Comparison of ENCODE assay signal across 8 cellular contexts in genomic region chr10:80260295-80261243, GRCh38. TPM values are rescaled to one million over a fixed set of nuclear protein-coding genes. Genes with fewer than 3 reads are reported as not detected.
DNase-seq lines count a peak whose midpoint lies in the region; ATAC-seq and TF ChIP-seq lines count a peak whose summit lies in the region.

No MANE protein-coding gene starts in this region.

- no peak for ATAC-seq in GM18870 (IDR thresholded peaks at IDR 0.05; ENCODE audit: unreplicated experiment)

- TF ChIP-seq CTCF in foreskin fibroblast (IDR thresholded peaks at IDR 0.05; ENCODE audit: low read depth, low read length) = peak; percentile 83

- H3K4me3 ChIP-seq in foreskin fibroblast (ENCODE audit: low read depth in 1 of 2, low read length in 2 of 2) = no peak overlapping the region

- DNase-seq in NCI-H1694 (lab: John Stamatoyannopoulos, UW) (peak; percentile 23), NCI-H1694 treated with DMSO at 0.1 percent for 48 hours (lab: John Stamatoyannopoulos, UW) (no peak), HT1080 (ENCODE audit: low read depth) (peak; percentile 23), foreskin fibroblast (peak in 1 of 2 donors; percentile 53), pons (ENCODE audit: low spot score) (peak; percentile 4), NCI-H187 (lab: John Stamatoyannopoulos, UW) (no peak)
- peak; percentile 34 to 43 for DNase-seq in activated CD4-positive, alpha-beta T cell treated with anti-CD3 and anti-CD28 coated beads, Interleukin-2, amount 50 U/mL, for 48 hours

RNA-seq across cellular contexts. Expression of gene MAT1A, which starts 28.9 kb away (rescaled TPM):
- total RNA-seq in HT1080 (2014; rRNA removed; shearing (Covaris generic)) = 0.13 and 0.94 TPM in 2 replicates
- 0.36 and 0.43 TPM in 2 replicates for polyA plus RNA-seq in HT1080 (2015; cell fraction: cytosol; rRNA removed)
- 0.84 and 1.3 TPM in 2 replicates for polyA plus RNA-seq in HT1080 (2015; cell fraction: nucleus; rRNA removed)

RNA-seq across cellular contexts. Expression of gene ANXA11, which starts 55.2 kb away (rescaled TPM):
- total RNA-seq in HT1080 (2014; rRNA removed; shearing (Covaris generic)) = 88.3 and 114 TPM in 2 replicates
- polyA plus RNA-seq in HT1080 (2015; cell fraction: cytosol; rRNA removed) = 138 and 159 TPM in 2 replicates
- polyA plus RNA-seq in HT1080 (2015; cell fraction: nucleus; rRNA removed) = 108 and 132 TPM in 2 replicates

Comparison
In these comparisons a context has a peak if more than half of its experiments do, and no peak if none do; other contexts are left out.
1. DNase-seq: peak in NCI-H1694 (single experiment), HT1080 (single experiment), activated CD4-positive, alpha-beta T cell treated with anti-CD3 and anti-CD28 coated beads, Interleukin-2, amount 50 U/mL, for 48 hours (2 of 2) and pons (single experiment); none in NCI-H1694 treated with DMSO at 0.1 percent for 48 hours (single experiment) and NCI-H187 (0 of 2).